Comparison of ENCODE assay signal across 22 cellular contexts in genomic region chr9:84996716-84997115, GRCh38.
"Had no signal": no experiment of that assay in that cellular context is flagged by ENCODE, and none has a peak within 500 bp of the region (broad histone marks: within the 10 kb centered on the region; RNA-seq: fewer than 3 reads in every experiment).

No MANE protein-coding gene starts in this region.

- ATAC-seq: gastroesophageal sphincter; lower lobe of right lung; psoas muscle; stimulated activated naive CD8-positive, alpha-beta T cell treated with anti-CD3 and anti-CD28 coated beads, Interleukin-15, Interleukin-2, amounts not matched to agents 100 U/mL and 50 U/mL, for 24 hours; upper lobe of right lung had no signal

- H3K27ac ChIP-seq: esophagus muscularis mucosa, gastroesophageal sphincter, left ventricle myocardium inferior, lower lobe of right lung, psoas muscle, right lobe of liver, suprapubic skin, upper lobe of right lung, vagina had no signal

- H3K4me3 Mint-ChIP-seq: memory B cell; naive B cell; nephron progenitor cell; stimulated activated effector memory CD8-positive, alpha-beta T cell treated with anti-CD3 and anti-CD28 coated beads, Interleukin-12 subunit alpha, Interleukin-12 subunit beta, amount 100 ng/mL, for 72 hours had no signal

- H3K27ac Mint-ChIP-seq: memory B cell; naive B cell; nephron progenitor cell; stimulated activated effector memory CD8-positive, alpha-beta T cell treated with anti-CD3 and anti-CD28 coated beads, Interleukin-12 subunit alpha, Interleukin-12 subunit beta, amount 100 ng/mL, for 72 hours had no signal

- H3K36me3 Mint-ChIP-seq: memory B cell; naive B cell; stimulated activated effector memory CD8-positive, alpha-beta T cell treated with anti-CD3 and anti-CD28 coated beads, Interleukin-12 subunit alpha, Interleukin-12 subunit beta, amount 100 ng/mL, for 72 hours had no signal

- DNase-seq: cortex of kidney; effector memory CD4-positive, alpha-beta T cell; glutamatergic neuron; left cardiac atrium; left ventricle myocardium inferior; lower lobe of right lung; naive B cell; nephron progenitor cell; psoas muscle; retina; right lobe of liver; stimulated activated CD4-positive, alpha-beta T cell treated with anti-CD3 and anti-CD28 coated beads, Interleukin-4, amount 100 ng/mL, for 1 hour; stimulated activated CD8-positive, alpha-beta memory T cell treated with anti-CD3 and anti-CD28 coated beads, Interleukin-4, amount 100 ng/mL, for 48 hours; stimulated activated naive CD8-positive, alpha-beta T cell treated with anti-CD3 and anti-CD28 coated beads, Interleukin-15, Interleukin-2, amounts not matched to agents 100 U/mL and 50 U/mL, for 24 hours; upper lobe of right lung had no signal

- H3K27me3 ChIP-seq: right lobe of liver, suprapubic skin, tibial nerve, upper lobe of right lung, vagina had no signal

- H3K36me3 ChIP-seq: esophagus muscularis mucosa, gastroesophageal sphincter, left ventricle myocardium inferior, lower lobe of right lung, right lobe of liver, suprapubic skin, tibial nerve, upper lobe of right lung, vagina had no signal

- H3K4me1 ChIP-seq: esophagus muscularis mucosa, gastroesophageal sphincter, left ventricle myocardium inferior, lower lobe of right lung, psoas muscle, right lobe of liver, suprapubic skin, upper lobe of right lung had no signal

- H3K4me3 ChIP-seq: esophagus muscularis mucosa, gastroesophageal sphincter, left ventricle myocardium inferior, lower lobe of right lung, psoas muscle, right lobe of liver, suprapubic skin, tibial nerve, upper lobe of right lung, vagina had no signal

- H3K9me3 Mint-ChIP-seq: stimulated activated effector memory CD8-positive, alpha-beta T cell treated with anti-CD3 and anti-CD28 coated beads, Interleukin-12 subunit alpha, Interleukin-12 subunit beta, amount 100 ng/mL, for 72 hours had no signal

- H3K9me3 ChIP-seq: lower lobe of right lung, psoas muscle, right lobe of liver, upper lobe of right lung, vagina had no signal

- H3K4me1 Mint-ChIP-seq: memory B cell; naive B cell; stimulated activated effector memory CD8-positive, alpha-beta T cell treated with anti-CD3 and anti-CD28 coated beads, Interleukin-12 subunit alpha, Interleukin-12 subunit beta, amount 100 ng/mL, for 72 hours had no signal
